In genomic region chr13:113916330-113916815, GRCh38 we compare ENCODE assay signal across 16 cellular contexts. TPM values are rescaled to one million over a fixed set of nuclear protein-coding genes. Genes with fewer than 3 reads are reported as not detected.
DNase-seq lines count a peak whose midpoint lies in the region; ATAC-seq and TF ChIP-seq lines count a peak whose summit lies in the region.
"Had no signal": no experiment of that assay in that cellular context is flagged by ENCODE, and none has a peak within 500 bp of the region (broad histone marks: within the 10 kb centered on the region; RNA-seq: fewer than 3 reads in every experiment).

No MANE protein-coding gene starts in this region.

- peaks cover 6 to 13% of the 10 kb centered on the region in 2 donors for H3K4me1 Mint-ChIP-seq in natural killer cell treated with Interleukin-12 subunit alpha and Interleukin-12 subunit beta and Interleukin-15 and Interleukin-18, amount 100 ng/mL, for 72 hours (ENCODE audit: low read depth in 2 of 2)
- peaks cover 0 to 5% of the 10 kb centered on the region in 2 donors for H3K4me1 Mint-ChIP-seq in natural killer cell
- H3K4me1 Mint-ChIP-seq: stimulated activated memory B cell treated with anti-CD40 and anti-IgM and Interleukin-4, amounts not matched to agents 10 μg/mL and 1 μg/mL and 100 μg/mL, for 72 hours had no signal

- peaks cover 22 to 45% of the 10 kb centered on the region in 2 donors for H3K27me3 Mint-ChIP-seq in natural killer cell treated with Interleukin-12 subunit alpha and Interleukin-12 subunit beta and Interleukin-15 and Interleukin-18, amount 100 ng/mL, for 72 hours
- H3K27me3 Mint-ChIP-seq in natural killer cell (ENCODE audit: low read depth in 2 of 2), result peaks cover 29 to 39% of the 10 kb centered on the region in 2 donors

- peaks cover 4% of the 10 kb centered on the region for H3K9me3 Mint-ChIP-seq in natural killer cell treated with Interleukin-12 subunit alpha and Interleukin-12 subunit beta and Interleukin-15 and Interleukin-18, amount 100 ng/mL, for 72 hours
- no peaks in the 10 kb centered on the region for H3K9me3 Mint-ChIP-seq in natural killer cell

- in situ Hi-C loops in GM13977 (cut with MboI; ENCODE audit: low pct_unique_long_range_greater_than_20kb, low sequenced_read_pairs, unreplicated experiment), result no loop called here

- no peak for DNase-seq in natural killer cell treated with Interleukin-12 subunit alpha and Interleukin-12 subunit beta and Interleukin-15 and Interleukin-18, amount 100 ng/mL, for 72 hours (ENCODE audit: low spot score)
- DNase-seq in natural killer cell, result no peak
- DNase-seq in activated CD8-positive, alpha-beta memory T cell treated with anti-CD3 and anti-CD28 coated beads, Interleukin-2, amount 50 U/mL, for 48 hours, result peak; percentile 22
- DNase-seq in foreskin fibroblast, result peak; percentile 76 to 82
- DNase-seq in HT-29 (ENCODE audit: low spot score), result no peak
- DNase-seq in ecto neural progenitor cell (ENCODE audit: low spot score), result no peak
- DNase-seq in NCI-H446 (lab: John Stamatoyannopoulos, UW), result no peak
- DNase-seq in GM13977 (ENCODE audit: low spot score), result no peak
- DNase-seq: activated gamma-delta T cell; BE2C; DMS79 treated with DMSO at 0.1 percent for 48 hours; GOT3; NCI-H1048; posterior cingulate gyrus; stimulated activated CD4-positive, alpha-beta T cell treated with anti-CD3 and anti-CD28 coated beads, Interleukin-2, amount 100 ng/mL, for 48 hours had no signal

- ATAC-seq in natural killer cell treated with Interleukin-12 subunit alpha and Interleukin-12 subunit beta and Interleukin-15 and Interleukin-18, amount 100 ng/mL, for 72 hours, result peak; percentile 47 to 85
- no peak for ATAC-seq in natural killer cell
- ATAC-seq: stimulated activated memory B cell treated with anti-CD40 and anti-IgM and Interleukin-4, amounts not matched to agents 10 μg/mL and 1 μg/mL and 100 μg/mL, for 72 hours had no signal

- H3K36me3 Mint-ChIP-seq in natural killer cell treated with Interleukin-12 subunit alpha and Interleukin-12 subunit beta and Interleukin-15 and Interleukin-18, amount 100 ng/mL, for 72 hours, result peaks cover 22% of the 10 kb centered on the region
- no peaks in the 10 kb centered on the region for H3K36me3 Mint-ChIP-seq in natural killer cell
- H3K36me3 Mint-ChIP-seq: stimulated activated memory B cell treated with anti-CD40 and anti-IgM and Interleukin-4, amounts not matched to agents 10 μg/mL and 1 μg/mL and 100 μg/mL, for 72 hours had no signal

- intact Hi-C loops in natural killer cell (cut with micrococcal nuclease), result no loop called here

- H3K4me3 ChIP-seq in foreskin fibroblast (ENCODE audit: low read depth in 1 of 2, low read length in 2 of 2), result no peak overlapping the region

- peak overlapping the region; percentile 77 to 81 for H3K27ac Mint-ChIP-seq in natural killer cell treated with Interleukin-12 subunit alpha and Interleukin-12 subunit beta and Interleukin-15 and Interleukin-18, amount 100 ng/mL, for 72 hours
- no peak overlapping the region for H3K27ac Mint-ChIP-seq in natural killer cell
- H3K27ac Mint-ChIP-seq: stimulated activated memory B cell treated with anti-CD40 and anti-IgM and Interleukin-4, amounts not matched to agents 10 μg/mL and 1 μg/mL and 100 μg/mL, for 72 hours had no signal

- TF ChIP-seq CTCF in natural killer cell (IDR thresholded peaks at IDR 0.05), result no peak
- no peak for TF ChIP-seq CTCF in foreskin fibroblast (IDR thresholded peaks at IDR 0.05; ENCODE audit: low read depth, low read length)
- TF ChIP-seq CTCF in GM13977 (IDR thresholded peaks at IDR 0.05; ENCODE audit: extremely low read depth, insufficient read depth, missing control alignments), result no peak

- no peak overlapping the region for H3K4me3 Mint-ChIP-seq in natural killer cell treated with Interleukin-12 subunit alpha and Interleukin-12 subunit beta and Interleukin-15 and Interleukin-18, amount 100 ng/mL, for 72 hours
- no peak overlapping the region for H3K4me3 Mint-ChIP-seq in natural killer cell
- H3K4me3 Mint-ChIP-seq: stimulated activated memory B cell treated with anti-CD40 and anti-IgM and Interleukin-4, amounts not matched to agents 10 μg/mL and 1 μg/mL and 100 μg/mL, for 72 hours had no signal

RNA-seq across cellular contexts. Expression of gene GAS6, which starts 52.5 kb away (rescaled TPM):
- under 1 TPM in 1 of 2 donors, not detected in 1; 0.45 TPM for total RNA-seq in natural killer cell treated with Interleukin-12 subunit alpha and Interleukin-12 subunit beta and Interleukin-15 and Interleukin-18, amount 100 ng/mL, for 72 hours
- total RNA-seq in natural killer cell, result 1 to 10 TPM in 1 of 3 donors, under 1 TPM in 2; 0.40 to 1.4 (median 0.41) TPM
- total RNA-seq in HT-29 (2014; rRNA removed; shearing (Covaris generic)), result 1.3 and 1.4 TPM in 2 replicates

RNA-seq across cellular contexts. Expression of gene C13orf46, which starts 57.5 kb away (rescaled TPM):
- 1 to 10 TPM in 1 of 2 donors, under 1 TPM in 1; 0.64 to 1.4 TPM for total RNA-seq in natural killer cell treated with Interleukin-12 subunit alpha and Interleukin-12 subunit beta and Interleukin-15 and Interleukin-18, amount 100 ng/mL, for 72 hours
- 10 to 100 TPM; 21.1 to 23.9 (median 23.5) TPM for total RNA-seq in natural killer cell
- 0.38 and 0.60 TPM in 2 replicates for total RNA-seq in HT-29 (2014; rRNA removed; shearing (Covaris generic))

Comparison
In these comparisons a context has a peak if more than half of its experiments do, and no peak if none do; other contexts are left out.
1. ATAC-seq: peak in natural killer cell treated with Interleukin-12 subunit alpha and Interleukin-12 subunit beta and Interleukin-15 and Interleukin-18, amount 100 ng/mL, for 72 hours (2 of 2); none in natural killer cell (0 of 3).
2. H3K27ac Mint-ChIP-seq: peak in natural killer cell treated with Interleukin-12 subunit alpha and Interleukin-12 subunit beta and Interleukin-15 and Interleukin-18, amount 100 ng/mL, for 72 hours (2 of 2); none in natural killer cell (0 of 2).
3. RNA of gene C13orf46, which starts 57.5 kb away (total RNA-seq): 21.1 to 23.9 TPM in natural killer cell; 0.64 to 1.4 TPM in natural killer cell treated with Interleukin-12 subunit alpha and Interleukin-12 subunit beta and Interleukin-15 and Interleukin-18, amount 100 ng/mL, for 72 hours and 0.38 to 0.60 TPM in HT-29; every median in the first group is over 4 times any median in the second.
4. DNase-seq: peak in activated CD8-positive, alpha-beta memory T cell treated with anti-CD3 and anti-CD28 coated beads, Interleukin-2, amount 50 U/mL, for 48 hours (single experiment) and foreskin fibroblast (2 of 2); none in natural killer cell treated with Interleukin-12 subunit alpha and Interleukin-12 subunit beta and Interleukin-15 and Interleukin-18, amount 100 ng/mL, for 72 hours (single experiment), natural killer cell (single experiment), HT-29 (single experiment), ecto neural progenitor cell (single experiment), NCI-H446 (0 of 2) and GM13977 (single experiment).